11 cellular contexts compared by ENCODE assay signal in the genomic region with DNA sequence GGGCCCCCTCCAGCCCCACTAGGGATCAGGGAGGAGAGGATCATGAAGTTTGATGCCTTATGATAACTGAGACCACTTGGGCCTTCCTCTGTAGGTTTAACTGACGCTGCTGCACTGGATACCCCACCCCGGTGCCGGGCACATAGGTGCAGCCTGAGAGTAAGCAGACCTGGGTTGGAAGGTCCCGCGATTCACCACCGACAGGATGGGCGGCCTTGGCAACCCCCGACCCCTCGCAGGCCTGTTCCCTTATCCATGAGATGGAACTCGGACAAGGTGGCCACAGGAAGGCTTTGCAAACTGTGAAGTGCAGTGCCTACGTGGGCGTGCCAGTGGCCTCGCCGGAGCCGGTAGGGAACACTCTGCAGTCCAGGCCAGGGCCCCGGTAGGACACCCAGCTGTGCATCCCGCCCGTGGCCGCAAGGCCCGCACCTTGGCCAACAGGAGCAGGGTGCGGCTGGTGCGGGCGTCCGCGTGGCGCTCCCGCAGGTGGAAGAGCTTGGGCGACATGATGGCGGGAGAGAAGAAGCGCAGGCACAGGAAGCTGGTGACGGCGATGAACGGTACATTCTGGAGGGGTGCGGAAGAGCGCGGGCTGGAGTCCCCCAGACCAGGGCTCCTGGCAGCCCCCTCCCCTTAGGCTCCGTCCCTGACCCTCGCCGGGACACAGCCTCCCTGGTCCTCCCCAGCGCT. TPM values are rescaled to one million over a fixed set of nuclear protein-coding genes. Genes with fewer than 3 reads are reported as not detected.
A peak's percentile ranks its signal among the peaks of the same experiment; 100 is the strongest.
DNase-seq lines count a peak whose midpoint lies in the region; ATAC-seq and TF ChIP-seq lines count a peak whose summit lies in the region.
"Not testable (repeated sequence)": the region's sequence is repeated elsewhere in the genome, so short reads cannot be mapped to it uniquely, and the experiment has no call there.
"Had no signal": no experiment of that assay in that cellular context is flagged by ENCODE, and none has a peak within 500 bp of the region (broad histone marks: within the 10 kb centered on the region; RNA-seq: fewer than 3 reads in every experiment).

No MANE protein-coding gene starts in this region.

- not testable (repeated sequence) for H3K27me3 Mint-ChIP-seq in IgD-negative memory B cell; activated CD8-positive, alpha-beta T cell treated with anti-CD3 and anti-CD28 coated beads, Interleukin-2, amount 10 ng/mL, durations not matched to agents 7 days and 5 days (ENCODE audit: low read depth)

- DNase-seq in activated CD8-positive, alpha-beta T cell treated with anti-CD3 and anti-CD28 coated beads, Interleukin-2, amount 10 ng/mL, durations not matched to agents 7 days and 5 days; dorsolateral prefrontal cortex; mesenchymal stem cell; smooth muscle cell (lab: John Stamatoyannopoulos, UW; ENCODE audit: unreplicated experiment): not testable (repeated sequence)

- intact Hi-C loops in dorsolateral prefrontal cortex (cut with DNase I), result not testable (repeated sequence)

- H2BK5ac ChIP-seq in mesenchymal stem cell (ENCODE audit: low read depth, low read length, poor library complexity, severe bottlenecking), result not testable (repeated sequence)

- H3K4me3 ChIP-seq in BLaER1 treated with 17β-estradiol and CSF1 and Interleukin-3, amounts not matched to agents 10 nM and 100 nM, result peak overlapping the region; percentile 31 to 69 (median 54); a peak in 17 of 20 replicates
- peak overlapping the region in 52 of 59 donors; percentile 22 to 65 (median 50) for H3K4me3 ChIP-seq in dorsolateral prefrontal cortex
- H3K4me3 ChIP-seq in mesenchymal stem cell (ENCODE audit: insufficient read depth in 1 of 2, low read depth in 1 of 2, low read length in 2 of 2), result not testable (repeated sequence)
- H3K4me3 ChIP-seq in smooth muscle cell, result peak overlapping the region; percentile 45

- H3K14ac ChIP-seq in mesenchymal stem cell (ENCODE audit: low read length in 2 of 2), result not testable (repeated sequence)

- H3K18ac ChIP-seq in mesenchymal stem cell (ENCODE audit: low read depth in 1 of 2, low read length in 2 of 2), result peak overlapping the region in 1 of 2 experiments; percentile 40

- H2AK5ac ChIP-seq in mesenchymal stem cell (ENCODE audit: low read length, severe bottlenecking), result not testable (repeated sequence)

- WGBS in mesenchymal stem cell, result 0% methylated on average over 3 of the region's 40 CpGs
- WGBS in smooth muscle cell (ENCODE audit: low lambda C conversion rate), result 56% methylated on average over 9 of the region's 40 CpGs

- peak overlapping the region in 8 of 11 experiments; percentile 32 to 59 (median 45); a peak in 7 of 22 replicates for H3K27ac ChIP-seq in BLaER1 treated with 17β-estradiol and CSF1 and Interleukin-3, amounts not matched to agents 10 nM and 100 nM
- peak overlapping the region in 18 of 59 donors; percentile 8 to 71 (median 55) for H3K27ac ChIP-seq in dorsolateral prefrontal cortex
- H3K27ac ChIP-seq in mesenchymal stem cell (ENCODE audit: low read length, poor library complexity, severe bottlenecking); smooth muscle cell (ENCODE audit: low read depth): not testable (repeated sequence)

- H2BK120ac ChIP-seq in mesenchymal stem cell (ENCODE audit: low read depth, low read length), result not testable (repeated sequence)

- peak overlapping the region in 3 of 4 donors; percentile 74 to 84 (median 78) for H3K4me3 Mint-ChIP-seq in IgD-negative memory B cell
- H3K4me3 Mint-ChIP-seq in activated CD8-positive, alpha-beta T cell treated with anti-CD3 and anti-CD28 coated beads, Interleukin-2, amount 10 ng/mL, durations not matched to agents 7 days and 5 days, result peak overlapping the region; percentile 73

- H3K27ac Mint-ChIP-seq in IgD-negative memory B cell, result peak overlapping the region in 2 of 3 donors; percentile 53 to 88
- peak overlapping the region; percentile 91 for H3K27ac Mint-ChIP-seq in activated CD8-positive, alpha-beta T cell treated with anti-CD3 and anti-CD28 coated beads, Interleukin-2, amount 10 ng/mL, durations not matched to agents 7 days and 5 days

- not testable (repeated sequence) for H3K4ac ChIP-seq in mesenchymal stem cell (ENCODE audit: low read depth in 1 of 2, low read length in 2 of 2)

- not testable (repeated sequence) for H4K20me1 ChIP-seq in BLaER1 treated with 17β-estradiol and CSF1 and Interleukin-3, amounts not matched to agents 10 nM and 100 nM; smooth muscle cell (ENCODE audit: low read depth)

- not testable (repeated sequence) for H3K36me3 Mint-ChIP-seq in IgD-negative memory B cell; activated CD8-positive, alpha-beta T cell treated with anti-CD3 and anti-CD28 coated beads, Interleukin-2, amount 10 ng/mL, durations not matched to agents 7 days and 5 days (ENCODE audit: low read depth)

- POLR2A ChIA-PET in activated CD8-positive, alpha-beta T cell treated with anti-CD3 and anti-CD28 coated beads, Interleukin-2, amount 10 ng/mL, durations not matched to agents 7 days and 5 days (lab: Charles Lee), result not testable (repeated sequence)

- not testable (repeated sequence) for H2AFZ ChIP-seq in mesenchymal stem cell (ENCODE audit: low read depth, low read length); smooth muscle cell (ENCODE audit: low read depth)

- ATAC-seq in GM19395 (IDR thresholded peaks at IDR 0.05; ENCODE audit: unreplicated experiment) (peak; percentile 16), HG02763 (IDR thresholded peaks at IDR 0.05; ENCODE audit: unreplicated experiment) (peak; percentile 5)
- ATAC-seq in activated CD8-positive, alpha-beta T cell treated with anti-CD3 and anti-CD28 coated beads, Interleukin-2, amount 10 ng/mL, durations not matched to agents 7 days and 5 days, result peak; percentile 38

- H3K36me3 ChIP-seq in BLaER1 treated with 17β-estradiol and CSF1 and Interleukin-3, amounts not matched to agents 10 nM and 100 nM; mesenchymal stem cell (ENCODE audit: control insufficient read depth in 1 of 2, insufficient read depth in 2 of 2, low read depth in 1 of 2, low read length in 2 of 2); smooth muscle cell (ENCODE audit: low read depth): not testable (repeated sequence)

- H3K79me2 ChIP-seq in smooth muscle cell (ENCODE audit: low read depth), result not testable (repeated sequence)

- CTCF ChIA-PET in activated CD8-positive, alpha-beta T cell treated with anti-CD3 and anti-CD28 coated beads, Interleukin-2, amount 10 ng/mL, durations not matched to agents 7 days and 5 days (lab: Charles Lee), result not testable (repeated sequence)

- peak in 1 of 56 donors; percentile 2 for TF ChIP-seq CTCF in dorsolateral prefrontal cortex (IDR thresholded peaks at IDR 0.05 in 54 of 56, conservative IDR thresholded peaks at IDR 0.05 in 2 of 56; ENCODE audit: low read depth in 1 of 56, partially characterized antibody in 56 of 56)
- TF ChIP-seq CTCF in smooth muscle cell (IDR thresholded peaks at IDR 0.05; ENCODE audit: borderline replicate concordance, insufficient read depth, poor library complexity, severe bottlenecking), result not testable (repeated sequence)

- not testable (repeated sequence) for H3K23ac ChIP-seq in mesenchymal stem cell (ENCODE audit: low read length in 2 of 2)

- H3K9me3 Mint-ChIP-seq in IgD-negative memory B cell; activated CD8-positive, alpha-beta T cell treated with anti-CD3 and anti-CD28 coated beads, Interleukin-2, amount 10 ng/mL, durations not matched to agents 7 days and 5 days (ENCODE audit: insufficient read depth): not testable (repeated sequence)

- H4K8ac ChIP-seq in mesenchymal stem cell (ENCODE audit: low read length), result not testable (repeated sequence)

- H3K79me1 ChIP-seq in mesenchymal stem cell (replicated peaks; ENCODE audit: low read length, poor library complexity, severe bottlenecking), result not testable (repeated sequence)

- H3F3A ChIP-seq in smooth muscle cell (ENCODE audit: low read depth), result not testable (repeated sequence)

- H3K27me3 ChIP-seq in BLaER1 treated with 17β-estradiol and CSF1 and Interleukin-3, amounts not matched to agents 10 nM and 100 nM; dorsolateral prefrontal cortex; mesenchymal stem cell (ENCODE audit: control insufficient read depth in 1 of 2, insufficient read depth in 1 of 2, low read length in 2 of 2); smooth muscle cell (ENCODE audit: low read depth): not testable (repeated sequence)

- H3K4me2 ChIP-seq in BLaER1 treated with 17β-estradiol and CSF1 and Interleukin-3, amounts not matched to agents 10 nM and 100 nM, result peak overlapping the region; percentile 72 to 92 (median 87); a peak in 21 of 22 replicates
- peak overlapping the region; percentile 20 for H3K4me2 ChIP-seq in mesenchymal stem cell (ENCODE audit: low read length, poor library complexity, severe bottlenecking)
- peak overlapping the region; percentile 82 for H3K4me2 ChIP-seq in smooth muscle cell

- peaks cover 0 to 14% (median 13%) of the 10 kb centered on the region in 3 donors for H3K4me1 Mint-ChIP-seq in IgD-negative memory B cell
- peaks cover 22% of the 10 kb centered on the region for H3K4me1 Mint-ChIP-seq in activated CD8-positive, alpha-beta T cell treated with anti-CD3 and anti-CD28 coated beads, Interleukin-2, amount 10 ng/mL, durations not matched to agents 7 days and 5 days (ENCODE audit: low read depth)

- peak overlapping the region in 9 of 11 experiments; percentile 44 to 62 (median 58); a peak in 14 of 22 replicates for H3K9ac ChIP-seq in BLaER1 treated with 17β-estradiol and CSF1 and Interleukin-3, amounts not matched to agents 10 nM and 100 nM
- not testable (repeated sequence) for H3K9ac ChIP-seq in mesenchymal stem cell (ENCODE audit: low read length); smooth muscle cell (ENCODE audit: low read depth)

- H3K4me1 ChIP-seq in BLaER1 treated with 17β-estradiol and CSF1 and Interleukin-3, amounts not matched to agents 10 nM and 100 nM, result peaks cover 6 to 17% (median 12%) of the 10 kb centered on the region in 10 experiments
- H3K4me1 ChIP-seq in mesenchymal stem cell (ENCODE audit: control insufficient read depth, insufficient read depth, low read depth, low read length), result peaks cover 11% of the 10 kb centered on the region
- not testable (repeated sequence) for H3K4me1 ChIP-seq in smooth muscle cell (ENCODE audit: low read depth)

- H3K9me3 ChIP-seq in BLaER1 treated with 17β-estradiol and CSF1 and Interleukin-3, amounts not matched to agents 10 nM and 100 nM (replicated peaks in 1 of 11); mesenchymal stem cell (ENCODE audit: control insufficient read depth, low read length); smooth muscle cell (replicated peaks; ENCODE audit: low read depth): not testable (repeated sequence)

- H2BK15ac ChIP-seq in mesenchymal stem cell (ENCODE audit: low read depth, poor library complexity, severe bottlenecking), result not testable (repeated sequence)

- not testable (repeated sequence) for H2BK12ac ChIP-seq in mesenchymal stem cell (ENCODE audit: low read length in 2 of 2)

- not testable (repeated sequence) for H4K91ac ChIP-seq in mesenchymal stem cell (ENCODE audit: low read length)

RNA-seq across cellular contexts. Expression of gene DBNL, which starts 4.6 kb away (rescaled TPM):
- polyA plus RNA-seq in IgD-negative memory B cell, result 384 TPM
- 100 to 1,000 TPM; 165 to 166 TPM for total RNA-seq in activated CD8-positive, alpha-beta T cell treated with anti-CD3 and anti-CD28 coated beads, Interleukin-2, amount 10 ng/mL, durations not matched to agents 7 days and 5 days
- total RNA-seq in dorsolateral prefrontal cortex, result 100 to 1,000 TPM in 17 of 120 experiments, 10 to 100 TPM in 103; 58.1 to 115 (median 89.4) TPM
- polyA plus RNA-seq in mesenchymal stem cell (2013, experiment 1 of 2), result 51.9 TPM
- 52.3 TPM for polyA plus RNA-seq in mesenchymal stem cell (2013, experiment 2 of 2)
- total RNA-seq in smooth muscle cell, result 47.8 and 55.1 TPM in 2 replicates
- polyA plus RNA-seq in smooth muscle cell, result 94.5 and 98.4 TPM in 2 replicates

RNA-seq across cellular contexts. Expression of gene PGAM2, which starts 25.4 kb away (rescaled TPM):
- polyA plus RNA-seq in IgD-negative memory B cell (not detected), smooth muscle cell (not detected in 2 replicates)
- under 1 TPM; 0.34 to 0.68 TPM for total RNA-seq in activated CD8-positive, alpha-beta T cell treated with anti-CD3 and anti-CD28 coated beads, Interleukin-2, amount 10 ng/mL, durations not matched to agents 7 days and 5 days
- total RNA-seq in dorsolateral prefrontal cortex (10 to 100 TPM in 66 of 120 experiments, 1 to 10 TPM in 54; 2.8 to 52.0 (median 11.0) TPM), smooth muscle cell (0.54 TPM in 1 of 2 replicates, not detected in the other)
- polyA plus RNA-seq in mesenchymal stem cell (2013, experiment 1 of 2), result not detected
- polyA plus RNA-seq in mesenchymal stem cell (2013, experiment 2 of 2), result not detected
- total RNA-seq: glomerular endothelial cell had no signal

RNA-seq across cellular contexts. Expression of gene SPDYE1, which starts 42.2 kb away (rescaled TPM):
- polyA plus RNA-seq in IgD-negative memory B cell, result 0.10 TPM
- not detected for total RNA-seq in activated CD8-positive, alpha-beta T cell treated with anti-CD3 and anti-CD28 coated beads, Interleukin-2, amount 10 ng/mL, durations not matched to agents 7 days and 5 days
- total RNA-seq in dorsolateral prefrontal cortex, result under 1 TPM in 10 of 120 experiments, not detected in 110; 0.18 to 0.53 (median 0.29) TPM
- polyA plus RNA-seq in mesenchymal stem cell (2013, experiment 1 of 2), result not detected
- polyA plus RNA-seq in mesenchymal stem cell (2013, experiment 2 of 2), result not detected
- total RNA-seq in smooth muscle cell, result not detected in 2 replicates
- polyA plus RNA-seq in smooth muscle cell, result 0.15 and 0.74 TPM in 2 replicates
- total RNA-seq: glomerular endothelial cell, liver, thyroid gland had no signal

RNA-seq across cellular contexts. Expression of gene POLM, which starts 42.4 kb away (rescaled TPM):
- polyA plus RNA-seq in IgD-negative memory B cell (42.0 TPM), smooth muscle cell (9.9 and 10.2 TPM in 2 replicates)
- total RNA-seq in activated CD8-positive, alpha-beta T cell treated with anti-CD3 and anti-CD28 coated beads, Interleukin-2, amount 10 ng/mL, durations not matched to agents 7 days and 5 days, result 10 to 100 TPM; 37.3 to 37.9 TPM
- total RNA-seq in dorsolateral prefrontal cortex (10 to 100 TPM; 10.6 to 34.8 (median 18.7) TPM), smooth muscle cell (4.9 and 5.2 TPM in 2 replicates)
- polyA plus RNA-seq in mesenchymal stem cell (2013, experiment 1 of 2), result 6.5 TPM
- polyA plus RNA-seq in mesenchymal stem cell (2013, experiment 2 of 2), result 5.7 TPM

Comparison
In these comparisons a context has a peak if more than half of its experiments do, and no peak if none do; other contexts are left out.
1. H3K4me2 ChIP-seq: peak in every context shown above with its lines; median percentile 87 in BLaER1 treated with 17β-estradiol and CSF1 and Interleukin-3, amounts not matched to agents 10 nM and 100 nM; 82 in smooth muscle cell; 20 in mesenchymal stem cell.